In the genomic region with DNA sequence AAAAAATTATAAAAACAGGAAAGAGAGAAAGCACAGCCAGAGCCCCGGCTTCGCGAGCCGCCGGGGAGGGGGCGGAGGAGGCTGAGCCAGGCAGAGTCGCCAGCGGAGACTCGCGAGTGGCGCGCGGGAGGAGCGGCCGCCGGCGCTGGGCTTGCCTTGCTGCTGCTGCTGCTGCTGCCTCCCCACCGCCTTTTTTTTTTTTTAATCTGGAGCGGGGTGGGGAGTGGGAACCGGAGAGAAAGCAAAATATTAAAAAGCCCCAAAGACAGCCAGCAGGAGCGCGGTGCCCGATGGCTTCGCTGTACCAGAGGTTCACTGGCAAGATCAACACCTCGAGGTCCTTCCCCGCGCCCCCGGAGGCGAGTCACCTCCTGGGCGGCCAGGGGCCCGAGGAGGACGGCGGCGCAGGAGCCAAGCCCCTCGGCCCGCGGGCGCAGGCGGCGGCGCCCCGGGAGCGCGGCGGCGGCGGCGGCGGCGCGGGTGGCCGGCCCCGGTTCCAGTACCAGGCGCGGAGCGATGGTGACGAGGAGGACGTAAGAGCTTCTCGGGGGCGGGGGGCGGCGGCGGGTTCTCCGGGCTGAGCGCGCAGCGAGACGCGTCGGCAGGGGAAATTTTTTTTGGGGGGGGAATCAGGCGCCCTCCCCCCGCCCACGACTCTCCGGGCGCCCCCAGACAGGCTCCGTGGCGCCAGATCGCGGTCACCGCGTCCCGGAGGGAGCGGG, we compare ENCODE assay signal across 1 cellular context. TPM values are rescaled to one million over a fixed set of nuclear protein-coding genes. Genes with fewer than 3 reads are reported as not detected.
"Had no signal": no experiment of that assay in that cellular context is flagged by ENCODE, and none has a peak within 500 bp of the region (broad histone marks: within the 10 kb centered on the region; RNA-seq: fewer than 3 reads in every experiment).

No MANE protein-coding gene starts in this region.

RNA-seq across cellular contexts. Expression of gene DPP6, which starts 0.5 kb away (rescaled TPM):
- polyA plus RNA-seq: fibroblast of lung had no signal
